34 cellular contexts compared by ENCODE assay signal in the genomic region with DNA sequence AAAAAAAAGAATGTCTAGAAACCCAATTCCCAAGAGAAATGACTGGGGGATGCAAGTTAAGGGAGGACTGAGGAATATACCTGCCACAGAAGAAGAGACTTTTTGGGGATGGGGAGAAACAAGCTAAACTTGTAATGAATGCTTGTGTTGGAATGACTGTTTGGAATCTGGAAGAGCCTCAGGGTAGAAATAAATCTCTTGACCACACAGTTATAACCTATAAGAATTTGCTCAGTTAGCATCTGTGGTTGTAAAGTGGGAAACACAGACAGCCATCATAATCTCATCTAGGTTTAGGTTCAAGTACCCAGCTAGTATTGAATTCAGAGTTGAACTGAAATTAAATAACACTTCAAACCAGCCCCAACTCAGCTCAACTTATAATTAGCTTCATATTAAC.
"Had no signal": no experiment of that assay in that cellular context is flagged by ENCODE, and none has a peak within 500 bp of the region (broad histone marks: within the 10 kb centered on the region; RNA-seq: fewer than 3 reads in every experiment).

No MANE protein-coding gene starts in this region.

- DNase-seq: activated CD4-positive, alpha-beta memory T cell treated with anti-CD3 and anti-CD28 coated beads, Interleukin-2, amount 10 ng/mL, durations not matched to agents 7 days and 5 days; activated CD4-positive, alpha-beta T cell treated with anti-CD3 and anti-CD28 coated beads for 1 hour; activated CD4-positive, alpha-beta T cell treated with anti-CD3 and anti-CD28 coated beads for 48 hours; activated CD4-positive, CD25-positive, alpha-beta regulatory T cell; activated CD8-positive, alpha-beta memory T cell treated with anti-CD3 and anti-CD28 coated beads for 24 hours; activated CD8-positive, alpha-beta memory T cell treated with anti-CD3 and anti-CD28 coated beads, Interleukin-2, amount 10 ng/mL, durations not matched to agents 7 days and 5 days; activated CD8-positive, alpha-beta memory T cell treated with anti-CD3 and anti-CD28 coated beads, Interleukin-2, amount 50 U/mL, for 48 hours; activated effector memory CD4-positive, alpha-beta T cell treated with anti-CD3 and anti-CD28 coated beads, Interleukin-2, amount 50 U/mL, for 16 hours; activated naive CD4-positive, alpha-beta T cell treated with Interleukin-2 at 50 U/mL for 16 hours; activated naive CD8-positive, alpha-beta T cell treated with anti-CD3 and anti-CD28 coated beads, Interleukin-2, amount 10 ng/mL, durations not matched to agents 7 days and 5 days; activated T-cell treated with anti-CD3 and anti-CD28 coated beads, Interleukin-2, amount 50 U/mL, for 72 hours; body of pancreas; caudate nucleus; cerebellar nuclear complex; Kasumi-1; MM.1S; MV-4-11; NCI-H1092; NCI-H1417; NCI-H146; NCI-H187; NCI-H2029 treated with DMSO at 0.1 percent for 48 hours; NCI-H510A; NCI-H526; NCI-H748 treated with DMSO at 0.1 percent for 48 hours; NK-92 treated with Interleukin-12 subunit alpha and Interleukin-12 subunit beta, amount 100 ng/mL, for 24 hours; PC-9; Right ventricle myocardium superior; SW 1271; T-helper 1 cell; T-helper 2 cell; T-helper 9 cell; WERI-Rb-1 had no signal

- H3K4me3 ChIP-seq: body of pancreas, PC-9 had no signal

- H3K4me1 ChIP-seq: body of pancreas had no signal

- H3K27ac ChIP-seq: body of pancreas, PC-9, WERI-Rb-1 had no signal

- H2AFZ ChIP-seq: PC-9 had no signal

- H3K4me2 ChIP-seq: PC-9 had no signal

- ATAC-seq: activated CD8-positive, alpha-beta memory T cell treated with anti-CD3 and anti-CD28 coated beads, Interleukin-2, amount 10 ng/mL, durations not matched to agents 7 days and 5 days; activated T-cell treated with anti-CD3 and anti-CD28 coated beads, Interleukin-2, amount 50 U/mL, for 72 hours; activated T-helper 17 cell treated with anti-CD3 and anti-CD28 coated beads, Interleukin-2, amount 50 U/mL, for 72 hours; body of pancreas had no signal

- H3K27me3 ChIP-seq: body of pancreas had no signal

- H3K9me3 ChIP-seq: body of pancreas had no signal

- H3K36me3 ChIP-seq: WERI-Rb-1 had no signal
